ENCODE assay signal across 10 cellular contexts in genomic region chr12:45112306-45112705, GRCh38.
"Had no signal": no experiment of that assay in that cellular context is flagged by ENCODE, and none has a peak within 500 bp of the region (broad histone marks: within the 10 kb centered on the region; RNA-seq: fewer than 3 reads in every experiment).

No MANE protein-coding gene starts in this region.

- H3K36me3 Mint-ChIP-seq: IgD-negative memory B cell had no signal

- H3K4me3 ChIP-seq: GM23248, HAP-1 had no signal

- ATAC-seq: HCT116, HepG2 had no signal

- H3K9me3 ChIP-seq: HAP-1 had no signal

- H3K9me3 Mint-ChIP-seq: HFFc6 had no signal

- H3K4me3 Mint-ChIP-seq: HFFc6, IgD-negative memory B cell had no signal

- H3K27ac Mint-ChIP-seq: HFFc6, IgD-negative memory B cell had no signal

- DNase-seq: GM23248, GOT3, H7, HFFc6, KBM-7 had no signal

- H3K27ac ChIP-seq: GM23248, HL-60 had no signal

- H3K4me1 Mint-ChIP-seq: IgD-negative memory B cell had no signal
